In genomic region chr20:53593466-53594007, GRCh38 we compare ENCODE assay signal across 8 cellular contexts. TPM values are rescaled to one million over a fixed set of nuclear protein-coding genes. Genes with fewer than 3 reads are reported as not detected.
A peak's percentile ranks its signal among the peaks of the same experiment; 100 is the strongest.
DNase-seq lines count a peak whose midpoint lies in the region; ATAC-seq and TF ChIP-seq lines count a peak whose summit lies in the region.
"Not testable (repeated sequence)": the region's sequence is repeated elsewhere in the genome, so short reads cannot be mapped to it uniquely, and the experiment has no call there.

ZNF217 (minus strand) TSS chr20:53593839; CDS start chr20:53582826, 11,013 bp downstream.

- peak; percentile 20 for ATAC-seq in GM21390 (IDR thresholded peaks at IDR 0.05; ENCODE audit: unreplicated experiment)
- peak; percentile 36 to 41 for ATAC-seq in activated T-cell treated with anti-CD3 and anti-CD28 coated beads, Interleukin-2, amount 50 U/mL, for 4 hours

- H3K27me3 Mint-ChIP-seq in activated T-cell treated with anti-CD3 and anti-CD28 coated beads, Interleukin-2, amount 50 U/mL, for 4 hours (ENCODE audit: low read depth): not testable (repeated sequence)

- H3K36me3 Mint-ChIP-seq in activated T-cell treated with anti-CD3 and anti-CD28 coated beads, Interleukin-2, amount 50 U/mL, for 4 hours (ENCODE audit: insufficient read depth): not testable (repeated sequence)

- DNase-seq in HK-2 (ENCODE audit: unreplicated experiment): peak; percentile 83
- peak; percentile 77 for DNase-seq in RPMI7951 (ENCODE audit: low read depth)
- peak; percentile 57 for DNase-seq in activated T-cell treated with anti-CD3 and anti-CD28 coated beads, Interleukin-2, amount 50 U/mL, for 4 hours
- peak; percentile 51 for DNase-seq in medulla oblongata (ENCODE audit: extremely low spot score)
- DNase-seq in stimulated activated CD4-positive, alpha-beta T cell treated with anti-CD3 and anti-CD28 coated beads, Interleukin-2, amount 100 ng/mL, for 48 hours: peak; percentile 56 to 61

- H3K4me1 Mint-ChIP-seq in activated T-cell treated with anti-CD3 and anti-CD28 coated beads, Interleukin-2, amount 50 U/mL, for 4 hours (ENCODE audit: low read depth): peaks cover 57% of the 10 kb centered on the region

- H3K4me3 Mint-ChIP-seq in activated T-cell treated with anti-CD3 and anti-CD28 coated beads, Interleukin-2, amount 50 U/mL, for 4 hours: peak within 1 kb of the TSS; percentile 95

- not testable (repeated sequence) for H3K9me3 Mint-ChIP-seq in activated T-cell treated with anti-CD3 and anti-CD28 coated beads, Interleukin-2, amount 50 U/mL, for 4 hours

- in situ Hi-C loops in endometrial microvascular endothelial cells (cut with HindIII; ENCODE audit: inconsistent ontology term, low pct_unique_long_range_greater_than_20kb, low sequenced_read_pairs): loop anchor here (25.0 kb wide), 1 partner anchor 344 kb away; no protein-coding TSS in a partner anchor

- H3K27ac ChIP-seq in C4-2B: peak within 1 kb of the TSS; percentile 92

- 0 out of 2 replicates have a peak, but pooled peaks have one; percentile 4 for TF ChIP-seq CTCF in C4-2B (conservative IDR thresholded peaks at IDR 0.05)

RNA-seq across cellular contexts. Expression of gene ZNF217, which starts in this region (rescaled TPM):
- total RNA-seq in RPMI7951 (2014; rRNA removed; shearing (Covaris generic)): 16.8 and 23.1 TPM in 2 replicates
- total RNA-seq in activated T-cell treated with anti-CD3 and anti-CD28 coated beads, Interleukin-2, amount 50 U/mL, for 4 hours: 10 to 100 TPM; 25.9 to 27.8 (median 26.4) TPM
- 15.1 TPM for total RNA-seq in endometrial microvascular endothelial cells (ENCODE audit: inconsistent ontology term)

Comparison
In these comparisons a context has a peak if more than half of its experiments do, and no peak if none do; other contexts are left out.
1. Peak in every context shown above with its lines: DNase-seq, ATAC-seq and H3K27ac ChIP-seq.